In genomic region chr20:652611-653109, GRCh38 we compare ENCODE assay signal across 1 cellular context.
TF ChIP-seq lines count a peak whose summit lies in the region.

No MANE protein-coding gene starts in this region.

TF ChIP-seq in K562, 482 proteins besides CTCF, POLR2A, EP300 and RAD21 (continued from another document and continues in another):
- TF ChIP-seq ATF6 (CRISPR knock-in tag; IDR thresholded peaks at IDR 0.05) (no peak), FOXO4 (CRISPR knock-in tag; IDR thresholded peaks at IDR 0.05) (no peak), THRAP3 (IDR thresholded peaks at IDR 0.05; ENCODE audit: borderline replicate concordance) (no peak), KLF16 (IDR thresholded peaks at IDR 0.05) (no peak), TFE3 (CRISPR knock-in tag; IDR thresholded peaks at IDR 0.05) (no peak), CTBP1 (IDR thresholded peaks at IDR 0.05; ENCODE audit: borderline replicate concordance) (no peak), HNRNPH1 (optimal IDR thresholded peaks at IDR 0.05; ENCODE audit: low read depth, low read length) (no peak), BRD4 (IDR thresholded peaks at IDR 0.05) (no peak), DEAF1 (CRISPR knock-in tag; IDR thresholded peaks at IDR 0.05) (no peak), HMGN3 (IDR thresholded peaks at IDR 0.05; ENCODE audit: borderline replicate concordance, extremely low read depth, insufficient read length, low read depth, low read length) (peak; percentile 7), NFATC3 (IDR thresholded peaks at IDR 0.05) (no peak), RB1 (IDR thresholded peaks at IDR 0.05; ENCODE audit: low read depth) (no peak), NCOA6 (IDR thresholded peaks at IDR 0.05) (no peak), RBM39 (optimal IDR thresholded peaks at IDR 0.05; ENCODE audit: low read depth, low read length) (no peak), KLF6 (CRISPR knock-in tag; IDR thresholded peaks at IDR 0.05; ENCODE audit: borderline replicate concordance) (no peak), DIDO1 (tag; IDR thresholded peaks at IDR 0.05; ENCODE audit: low read depth) (no peak), SMARCE1 (IDR thresholded peaks at IDR 0.05) (no peak), ZNF12 (CRISPR knock-in tag; IDR thresholded peaks at IDR 0.05) (no peak), CEBPZ (IDR thresholded peaks at IDR 0.05; ENCODE audit: borderline replicate concordance, low read depth, low read length) (no peak), MLLT1 (IDR thresholded peaks at IDR 0.05) (no peak), VEZF1 (CRISPR knock-in tag; IDR thresholded peaks at IDR 0.05) (no peak), PHF20 (IDR thresholded peaks at IDR 0.05; ENCODE audit: partially characterized antibody) (no peak), ZNF175 (CRISPR knock-in tag; IDR thresholded peaks at IDR 0.05; ENCODE audit: low read depth) (no peak), ZBTB1 (CRISPR knock-in tag; IDR thresholded peaks at IDR 0.05; ENCODE audit: borderline replicate concordance, low read depth) (no peak), RBM22 (IDR thresholded peaks at IDR 0.05; ENCODE audit: low read depth, low read length, poor library complexity, severe bottlenecking) (no peak), YY1 (IDR thresholded peaks at IDR 0.05; ENCODE audit: borderline replicate concordance in 1 of 3, control insufficient read depth in 1 of 3, extremely low read depth in 1 of 3, insufficient read depth in 3 of 3, insufficient read length in 1 of 3, insufficient replicate concordance in 2 of 3, low read depth in 1 of 3, low read length in 2 of 3) (no peak), KHSRP (IDR thresholded peaks at IDR 0.05) (no peak), ZBTB17 (CRISPR knock-in tag; IDR thresholded peaks at IDR 0.05) (no peak), MEF2A (IDR thresholded peaks at IDR 0.05; ENCODE audit: control insufficient read depth, low read depth, low read length) (no peak), RBM17 (IDR thresholded peaks at IDR 0.05; ENCODE audit: borderline replicate concordance, low read depth, low read length) (no peak), GATA2 (CRISPR knock-in tag; IDR thresholded peaks at IDR 0.05) (no peak), KDM1A (IDR thresholded peaks at IDR 0.05) (peak; percentile 78 to 91; a peak in 3 of 4 replicates), ZNF780A (CRISPR knock-in tag; IDR thresholded peaks at IDR 0.05) (no peak), BRCA1 (IDR thresholded peaks at IDR 0.05) (no peak), BRCA1 (CRISPR knock-in tag; IDR thresholded peaks at IDR 0.05) (no peak), HSF4 (CRISPR knock-in tag; IDR thresholded peaks at IDR 0.05; ENCODE audit: borderline replicate concordance) (no peak), SRSF7 (optimal IDR thresholded peaks at IDR 0.05; ENCODE audit: low read depth, low read length) (no peak), TEAD2 (tag; IDR thresholded peaks at IDR 0.05) (no peak), ZBTB34 (CRISPR knock-in tag; IDR thresholded peaks at IDR 0.05) (no peak), TEAD4 (IDR thresholded peaks at IDR 0.05; ENCODE audit: low read length) (no peak), TEAD4 (CRISPR knock-in tag; IDR thresholded peaks at IDR 0.05; ENCODE audit: borderline replicate concordance) (0 out of 2 replicates have a peak, but pooled peaks have one; percentile 59), MAZ (CRISPR knock-in tag; conservative IDR thresholded peaks at IDR 0.05 in 1 of 2, IDR thresholded peaks at IDR 0.05 in 1 of 2) (no peak), ARNT (IDR thresholded peaks at IDR 0.05) (no peak), GTF2E2 (tag; IDR thresholded peaks at IDR 0.05) (no peak), FUS (optimal IDR thresholded peaks at IDR 0.05; ENCODE audit: low read depth, low read length) (no peak), CHD2 (IDR thresholded peaks at IDR 0.05; ENCODE audit: low read depth, low read length) (no peak), HNRNPK (IDR thresholded peaks at IDR 0.05; ENCODE audit: low read depth, low read length, poor library complexity, severe bottlenecking) (no peak), GATAD2B (IDR thresholded peaks at IDR 0.05; ENCODE audit: borderline replicate concordance) (no peak), KDM4B (IDR thresholded peaks at IDR 0.05; ENCODE audit: borderline replicate concordance in 2 of 2, low read depth in 1 of 2) (no peak), TCF15 (CRISPR knock-in tag; IDR thresholded peaks at IDR 0.05) (no peak), EP400 (IDR thresholded peaks at IDR 0.05) (peak; percentile 12; the same call in 1 of the 2 replicates), CLOCK (CRISPR knock-in tag; IDR thresholded peaks at IDR 0.05; ENCODE audit: borderline replicate concordance) (no peak), NEUROD1 (IDR thresholded peaks at IDR 0.05; ENCODE audit: borderline replicate concordance, low read depth, low read length, partially characterized antibody) (no peak)
